8 cellular contexts compared by ENCODE assay signal in the genomic region with DNA sequence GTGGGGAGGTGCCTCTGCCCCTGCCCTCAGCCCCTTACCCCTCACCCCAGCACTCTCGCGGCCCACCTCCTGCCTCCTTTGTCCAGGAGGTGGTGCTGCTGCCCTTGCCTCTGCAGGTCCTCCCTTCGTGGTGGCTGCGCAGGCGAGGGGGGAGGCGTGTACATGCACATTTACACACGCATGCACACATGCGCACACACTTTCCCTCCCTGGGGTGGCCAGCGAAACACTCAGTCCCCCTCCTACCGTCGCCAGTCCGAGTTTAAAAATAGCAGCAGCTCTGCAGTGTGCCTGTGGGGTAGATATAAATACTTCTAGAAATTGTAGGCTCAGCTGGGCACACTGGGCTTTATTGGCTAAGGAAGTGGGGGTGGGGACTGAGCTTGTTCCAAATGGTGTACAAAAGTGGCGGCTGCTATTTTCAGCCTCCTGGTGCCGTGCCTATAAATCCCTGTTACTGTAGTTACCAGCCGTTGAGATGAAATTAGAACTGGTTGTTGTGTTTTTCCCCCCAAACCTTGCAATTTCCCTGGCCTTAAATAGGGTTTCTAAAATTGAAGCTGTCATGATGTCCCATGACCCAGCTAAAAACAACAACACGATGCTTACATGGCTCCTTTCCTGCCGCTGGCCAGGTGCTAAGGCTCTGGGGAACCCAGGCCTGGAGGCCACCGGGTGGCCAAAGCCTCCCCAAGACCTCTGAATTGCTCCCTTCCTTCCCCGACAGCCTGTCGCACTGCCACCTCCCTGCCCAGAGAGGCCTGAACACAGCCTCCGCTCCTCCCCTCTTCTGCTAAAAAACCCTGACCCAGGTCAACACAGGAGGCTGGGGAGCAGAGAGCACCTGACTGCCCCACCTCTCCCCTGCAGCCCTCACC. TPM values are rescaled to one million over a fixed set of nuclear protein-coding genes. Genes with fewer than 3 reads are reported as not detected.
DNase-seq lines count a peak whose midpoint lies in the region; ATAC-seq, FAIRE-seq and TF ChIP-seq lines count a peak whose summit lies in the region.

No MANE protein-coding gene starts in this region.

- H3K36me3 Mint-ChIP-seq in endodermal cell (ENCODE audit: low read depth), result peaks cover 58% of the 10 kb centered on the region
- H3K36me3 Mint-ChIP-seq in nephron progenitor cell (ENCODE audit: low read depth), result peaks cover 20% of the 10 kb centered on the region
- H3K36me3 Mint-ChIP-seq in T-cell, result peaks cover 63% of the 10 kb centered on the region

- H3K9me3 ChIP-seq in endodermal cell (ENCODE audit: control insufficient read depth, low read length) (no peaks in the 10 kb centered on the region), small intestine (ENCODE audit: control insufficient read depth, low read depth) (no peaks in the 10 kb centered on the region)

- FAIRE-seq in small intestine (lab: Jason Lieb, UNC), result no peak

- ATAC-seq in GM18502 (IDR thresholded peaks at IDR 0.05; ENCODE audit: poor library complexity, unreplicated experiment) (no peak), T-cell (replicated peaks in 1 of 4) (no peak)

- no peak overlapping the region for H3K9ac ChIP-seq in endodermal cell (ENCODE audit: extremely low read depth, low read length, poor library complexity, severe bottlenecking)

- H3K9me3 Mint-ChIP-seq in endodermal cell, result no peaks in the 10 kb centered on the region
- H3K9me3 Mint-ChIP-seq in nephron progenitor cell, result no peaks in the 10 kb centered on the region
- H3K9me3 Mint-ChIP-seq in T-cell, result no peaks in the 10 kb centered on the region

- no peaks in the 10 kb centered on the region for H3K4me1 Mint-ChIP-seq in endodermal cell
- peaks cover 31% of the 10 kb centered on the region for H3K4me1 Mint-ChIP-seq in nephron progenitor cell
- no peaks in the 10 kb centered on the region for H3K4me1 Mint-ChIP-seq in T-cell

- H3K27me3 ChIP-seq in endodermal cell (ENCODE audit: control insufficient read depth, insufficient read depth, low read length, poor library complexity, severe bottlenecking) (no peaks in the 10 kb centered on the region), small intestine (ENCODE audit: control insufficient read depth in 2 of 2, insufficient read depth in 2 of 2, low read length in 2 of 2) (no peaks in the 10 kb centered on the region)

- TF ChIP-seq CTCF in endodermal cell (conservative IDR thresholded peaks at IDR 0.05), result peak; percentile 67
- peak; percentile 43 for TF ChIP-seq CTCF in nephron progenitor cell (IDR thresholded peaks at IDR 0.05)

- WGBS in endodermal cell (ENCODE audit: insufficient coverage in 1 of 2, insufficient read length in 1 of 2), 2 experiments, result 88 to 94% methylated on average over 10 to 21 of the region's 21 CpGs
- WGBS in small intestine, 3 donors, result 77 to 92% (median 88%) methylated on average over 21 of the region's 21 CpGs

- H3K4me3 ChIP-seq in endodermal cell (ENCODE audit: low read length) (no peak overlapping the region), small intestine (ENCODE audit: low read depth in 1 of 2, low read length in 2 of 2) (no peak overlapping the region)

- H3K27ac Mint-ChIP-seq in endodermal cell (peak overlapping the region; percentile 23), nephron progenitor cell (peak overlapping the region; percentile 83), T-cell (no peak overlapping the region)

- DNase-seq in Ammon's horn (ENCODE audit: low spot score) (peak; percentile 91), NCI-H2227 treated with DMSO at 0.1 percent for 48 hours (lab: John Stamatoyannopoulos, UW) (peak; percentile 83), endodermal cell (peak; percentile 77), nephron progenitor cell (peak; percentile 50), HPDE6-E6E7 (ENCODE audit: extremely low spot score) (no peak), T-cell (no peak), small intestine (no peak)

- H3K4me1 ChIP-seq in endodermal cell (ENCODE audit: control insufficient read depth, insufficient read depth, low read length) (no peaks in the 10 kb centered on the region), small intestine (ENCODE audit: control insufficient read depth in 2 of 2, insufficient read depth in 1 of 2, low read depth in 1 of 2, low read length in 1 of 2) (no peaks in the 10 kb centered on the region)

- H3K27me3 Mint-ChIP-seq in endodermal cell (ENCODE audit: insufficient read depth) (no peaks in the 10 kb centered on the region), nephron progenitor cell (ENCODE audit: low read depth, poor library complexity) (no peaks in the 10 kb centered on the region), T-cell (no peaks in the 10 kb centered on the region)

- POLR2A ChIA-PET in T-cell (lab: Charles Lee), result interaction anchor here in 1 of 2 donors (0.6 to 0.7 kb wide), 2 partner anchors 67 to 123 kb away, joined by 3 to 4 read pairs; no protein-coding TSS in a partner anchor

- H3K4me3 Mint-ChIP-seq in endodermal cell (no peak overlapping the region), nephron progenitor cell (no peak overlapping the region), T-cell (no peak overlapping the region)

- CTCF ChIA-PET in T-cell (lab: Charles Lee), result interaction anchor here in 1 of 2 donors (0.8 kb wide), 1 partner anchor 12 kb away, joined by 4 read pairs; the partner anchor contains the start of gene PICK1

- H3K27ac ChIP-seq in endodermal cell (ENCODE audit: low read depth, low read length), result no peak overlapping the region
- peak overlapping the region in 1 of 2 donors; percentile 46 for H3K27ac ChIP-seq in small intestine (ENCODE audit: low read depth in 1 of 2, low read length in 1 of 2)

- peaks cover 41% of the 10 kb centered on the region for H3K36me3 ChIP-seq in endodermal cell (ENCODE audit: control insufficient read depth, insufficient read depth, low read length)
- H3K36me3 ChIP-seq in small intestine (ENCODE audit: control insufficient read depth in 2 of 2, insufficient read depth in 2 of 2, low read length in 2 of 2), result peaks cover 12 to 15% of the 10 kb centered on the region in 2 donors

RNA-seq across cellular contexts. Expression of gene PICK1, which starts 12.4 kb away (rescaled TPM):
- 10 to 100 TPM; 42.7 to 54.1 TPM for total RNA-seq in endodermal cell
- polyA plus RNA-seq in endodermal cell (2013, experiment 1 of 2), result 22.8 TPM
- 20.1 TPM for polyA plus RNA-seq in endodermal cell (2013, experiment 2 of 2)
- 10 to 100 TPM; 26.4 to 32.0 (median 27.7) TPM for total RNA-seq in T-cell
- polyA plus RNA-seq in small intestine, result 10 to 100 TPM; 24.3 to 33.3 (median 33.0) TPM

RNA-seq across cellular contexts. Expression of gene SLC16A8, which starts 14.4 kb away (rescaled TPM):
- 1 to 10 TPM in 1 of 2 donors, under 1 TPM in 1; 0.57 to 1.1 TPM for total RNA-seq in endodermal cell
- polyA plus RNA-seq in endodermal cell (2013, experiment 1 of 2), result 0.61 TPM
- 0.17 TPM for polyA plus RNA-seq in endodermal cell (2013, experiment 2 of 2)
- total RNA-seq in T-cell, result under 1 TPM in 1 of 5 donors, not detected in 4; 0.19 TPM
- under 1 TPM in 1 of 3 donors, not detected in 2; 0.37 TPM for polyA plus RNA-seq in small intestine

RNA-seq across cellular contexts. Expression of gene BAIAP2L2, which starts 40.9 kb away (rescaled TPM):
- total RNA-seq in endodermal cell, result 1 to 10 TPM; 1.4 to 3.7 TPM
- 2.7 TPM for polyA plus RNA-seq in endodermal cell (2013, experiment 1 of 2)
- polyA plus RNA-seq in endodermal cell (2013, experiment 2 of 2), result 1.9 TPM
- total RNA-seq in T-cell, result 1 to 10 TPM; 1.3 to 4.4 (median 3.2) TPM
- polyA plus RNA-seq in small intestine, result 100 to 1,000 TPM in 2 of 3 donors, 10 to 100 TPM in 1; 59.0 to 484 (median 395) TPM

Comparison
In these comparisons a context has a peak if more than half of its experiments do, and no peak if none do; other contexts are left out.
1. DNase-seq: peak in Ammon's horn (single experiment), NCI-H2227 treated with DMSO at 0.1 percent for 48 hours (single experiment), endodermal cell (single experiment) and nephron progenitor cell (single experiment); none in HPDE6-E6E7 (single experiment), T-cell (0 of 34) and small intestine (single experiment).
2. H3K27ac Mint-ChIP-seq: peak in endodermal cell (single experiment) and nephron progenitor cell (single experiment); none in T-cell (0 of 2).